In genomic region chr1:225654277-225654597, GRCh38 we compare ENCODE assay signal across 8 cellular contexts. TPM values are rescaled to one million over a fixed set of nuclear protein-coding genes. Genes with fewer than 3 reads are reported as not detected.
A peak's percentile ranks its signal among the peaks of the same experiment; 100 is the strongest.
DNase-seq lines count a peak whose midpoint lies in the region; ATAC-seq, FAIRE-seq and TF ChIP-seq lines count a peak whose summit lies in the region.

No MANE protein-coding gene starts in this region.

- CTCF ChIA-PET in HepG2 (lab: Yijun Ruan, JAX; ENCODE audit: low intra/inter-chr PET ratio, low total read pairs): no interaction called here

- FAIRE-seq in HepG2 (lab: Jason Lieb, UNC): no peak
- no peak for FAIRE-seq in GM12891 (lab: Jason Lieb, UNC)

- H3K27ac ChIP-seq in HepG2 (ENCODE audit: extremely low read length, insufficient read depth, low read length) (no peak overlapping the region), tibial nerve (peak overlapping the region; percentile 94 to 98 (median 96))

- H3K9me3 ChIP-seq in adipocyte (ENCODE audit: control insufficient read depth, low read length) (no peaks in the 10 kb centered on the region), HepG2 (ENCODE audit: low read length) (no peaks in the 10 kb centered on the region), tibial nerve (no peaks in the 10 kb centered on the region)

- TF ChIP-seq CTCF in HepG2 (CRISPR knock-in tag; IDR thresholded peaks at IDR 0.05) (no peak), tibial nerve (IDR thresholded peaks at IDR 0.05) (no peak)

- H3K4me2 ChIP-seq in HepG2 (ENCODE audit: low read depth, low read length): peak overlapping the region; percentile 63

- no peak overlapping the region for H2AFZ ChIP-seq in HepG2 (ENCODE audit: low read length)

- TF ChIP-seq POLR2A in HepG2 (IDR thresholded peaks at IDR 0.05; ENCODE audit: insufficient read depth in 1 of 2, low read depth in 2 of 2, low read length in 2 of 2): no peak
- no peak for TF ChIP-seq POLR2A in tibial nerve (IDR thresholded peaks at IDR 0.05)
- no peak for TF ChIP-seq POLR2A in GM12891 (IDR thresholded peaks at IDR 0.05; ENCODE audit: low read depth, low read length)

- H3K36me3 ChIP-seq in adipocyte (ENCODE audit: control insufficient read depth, insufficient read depth, low read length, severe bottlenecking) (no peaks in the 10 kb centered on the region), HepG2 (replicated peaks in 1 of 2; ENCODE audit: control insufficient read depth in 1 of 2, insufficient read depth in 2 of 2, low read length in 2 of 2) (no peaks in the 10 kb centered on the region), tibial nerve (no peaks in the 10 kb centered on the region)

- BruUV-seq in HepG2 (replicated peaks; lab: Mats Ljungman, UMichigan): TSS peak; percentile 88

- H3K9me3 Mint-ChIP-seq in activated T-cell treated with anti-CD3 and anti-CD28 coated beads, Interleukin-2, amount 50 U/mL, for 72 hours: no peaks in the 10 kb centered on the region

- H4K20me1 ChIP-seq in HepG2 (ENCODE audit: insufficient read depth, low read length): no peaks in the 10 kb centered on the region

- peaks cover 15% of the 10 kb centered on the region for H3K4me1 Mint-ChIP-seq in activated T-cell treated with anti-CD3 and anti-CD28 coated beads, Interleukin-2, amount 50 U/mL, for 72 hours (ENCODE audit: low read depth)

- POLR2A ChIA-PET in HepG2 (lab: Yijun Ruan, JAX): interaction anchor here (1.2 to 1.7 kb wide), 3 partner anchors 17 to 115 kb away, joined by 3 to 9 read pairs (median 7); no protein-coding TSS in a partner anchor

- peaks cover 2 to 5% of the 10 kb centered on the region in 2 donors for H3K36me3 Mint-ChIP-seq in activated T-cell treated with anti-CD3 and anti-CD28 coated beads, Interleukin-2, amount 50 U/mL, for 72 hours (ENCODE audit: insufficient read depth in 2 of 2)

- DNase-seq in activated T-cell treated with anti-CD3 and anti-CD28 coated beads, Interleukin-2, amount 50 U/mL, for 72 hours: no peak
- DNase-seq in activated T-cell treated with anti-CD3 and anti-CD28 coated beads, Interleukin-2, amount 50 U/mL, for 1 hour: no peak
- DNase-seq in adipocyte (ENCODE audit: low read depth): no peak
- DNase-seq in HepG2 (ENCODE audit: low spot score): no peak
- no peak for DNase-seq in tibial nerve (ENCODE audit: low spot score in 2 of 2)
- DNase-seq in GM12891 (ENCODE audit: insufficient read length, low spot score): no peak
- DNase-seq in stimulated activated naive CD4-positive, alpha-beta T cell (lab: John Stamatoyannopoulos, UW): no peak
- no peak for DNase-seq in NCI-H524 (lab: John Stamatoyannopoulos, UW)

- no peaks in the 10 kb centered on the region for H3K27me3 ChIP-seq in adipocyte (replicated peaks; ENCODE audit: control insufficient read depth, insufficient read depth, low read length)
- no peaks in the 10 kb centered on the region; a peak in 1 of 5 replicates for H3K27me3 ChIP-seq in HepG2 (ENCODE audit: control insufficient read depth in 1 of 2, insufficient read depth in 2 of 2, low read length in 2 of 2)
- H3K27me3 ChIP-seq in tibial nerve: no peaks in the 10 kb centered on the region

- H3K4me3 ChIP-seq in adipocyte (ENCODE audit: low read length) (peak overlapping the region; percentile 90), HepG2 (replicated peaks in 1 of 3; ENCODE audit: insufficient read depth in 1 of 3, low read depth in 2 of 3, low read length in 3 of 3) (peak overlapping the region in 1 of 3 experiments; percentile 98; a peak in 2 of 6 replicates), tibial nerve (peak overlapping the region; percentile 71 to 94 (median 78))

- ATAC-seq in activated T-cell treated with anti-CD3 and anti-CD28 coated beads, Interleukin-2, amount 50 U/mL, for 72 hours (replicated peaks in 1 of 2): no peak
- no peak for ATAC-seq in HepG2

- H3K79me2 ChIP-seq in HepG2 (ENCODE audit: insufficient read depth, low read length): peaks cover 29% of the 10 kb centered on the region

- intact Hi-C loops in HepG2 (cut with micrococcal nuclease; ENCODE audit: unreplicated experiment): loop anchor here (5.0 kb wide), 2 partner anchors 38 to 102 kb away; no protein-coding TSS in a partner anchor

- H3K27ac Mint-ChIP-seq in activated T-cell treated with anti-CD3 and anti-CD28 coated beads, Interleukin-2, amount 50 U/mL, for 72 hours: no peak overlapping the region

- 95% methylated on average over 4 of the region's 4 CpGs for WGBS in HepG2 (ENCODE audit: low lambda C conversion rate)
- WGBS in tibial nerve, 2 donors: 52 to 59% methylated on average over 4 of the region's 4 CpGs

- peaks cover 45% of the 10 kb centered on the region for H3K4me1 ChIP-seq in adipocyte (ENCODE audit: control insufficient read depth, insufficient read depth, low read length)
- H3K4me1 ChIP-seq in HepG2 (ENCODE audit: insufficient read depth, low read length): peaks cover 45% of the 10 kb centered on the region
- H3K4me1 ChIP-seq in tibial nerve: peaks cover 0 to 47% (median 10%) of the 10 kb centered on the region in 4 donors

- in situ Hi-C loops in HepG2 (cut with HindIII; ENCODE audit: extremely low pct_ligation_motif_present, low pct_unique_long_range_greater_than_20kb): loop anchor here (5.0 kb wide), 1 partner anchor 113 kb away; no protein-coding TSS in a partner anchor

- peak overlapping the region; percentile 55 to 88 for H3K4me3 Mint-ChIP-seq in activated T-cell treated with anti-CD3 and anti-CD28 coated beads, Interleukin-2, amount 50 U/mL, for 72 hours

- no peak for TF ChIP-seq EP300 in HepG2 (IDR thresholded peaks at IDR 0.05; ENCODE audit: low read depth in 2 of 2, low read length in 2 of 2)
- TF ChIP-seq EP300 in HepG2 (CRISPR knock-in tag; IDR thresholded peaks at IDR 0.05; ENCODE audit: borderline replicate concordance): no peak
- TF ChIP-seq EP300 in tibial nerve (IDR thresholded peaks at IDR 0.05): no peak

- peaks cover 46% of the 10 kb centered on the region for H3K27me3 Mint-ChIP-seq in activated T-cell treated with anti-CD3 and anti-CD28 coated beads, Interleukin-2, amount 50 U/mL, for 72 hours (ENCODE audit: low read depth)

- peak overlapping the region; percentile 91 for H3K9ac ChIP-seq in adipocyte (ENCODE audit: low read length)
- no peak overlapping the region for H3K9ac ChIP-seq in HepG2 (ENCODE audit: insufficient read depth, low read depth, low read length)

- no peak for TF ChIP-seq RAD21 in HepG2 (CRISPR knock-in tag; IDR thresholded peaks at IDR 0.05)

TF ChIP-seq in HepG2, 621 proteins besides CTCF, POLR2A, EP300 and RAD21 (continues in another document):
- no peak for TF ChIP-seq SOX6 (IDR thresholded peaks at IDR 0.05)
- TF ChIP-seq SOX6 (CRISPR knock-in tag; IDR thresholded peaks at IDR 0.05): no peak
- no peak for TF ChIP-seq ZNF30 (CRISPR knock-in tag; IDR thresholded peaks at IDR 0.05)
- TF ChIP-seq TMF1 (CRISPR knock-in tag; IDR thresholded peaks at IDR 0.05; ENCODE audit: low read depth): no peak
- TF ChIP-seq FOXJ3 (CRISPR knock-in tag; IDR thresholded peaks at IDR 0.05; ENCODE audit: borderline replicate concordance): no peak
- no peak for TF ChIP-seq ZNF605 (CRISPR knock-in tag; IDR thresholded peaks at IDR 0.05)
- no peak for TF ChIP-seq EEA1 (CRISPR knock-in tag; IDR thresholded peaks at IDR 0.05; ENCODE audit: borderline replicate concordance)
- TF ChIP-seq NR2C2 (CRISPR knock-in tag; IDR thresholded peaks at IDR 0.05; ENCODE audit: borderline replicate concordance): no peak
- TF ChIP-seq POLR2AphosphoS5 (IDR thresholded peaks at IDR 0.05; ENCODE audit: low read depth, low read length): no peak
- no peak for TF ChIP-seq ZBTB7A (CRISPR knock-in tag; IDR thresholded peaks at IDR 0.05)

TF ChIP-seq in GM12891, 5 proteins besides CTCF, POLR2A, EP300 and RAD21:
- TF ChIP-seq POU2F2 (IDR thresholded peaks at IDR 0.05; ENCODE audit: low read depth, low read length) (no peak), PAX5 (IDR thresholded peaks at IDR 0.05; ENCODE audit: insufficient read depth, low read length, severe bottlenecking) (no peak), SPI1 (IDR thresholded peaks at IDR 0.05; ENCODE audit: low read depth, low read length) (no peak), POLR2AphosphoS5 (IDR thresholded peaks at IDR 0.05; ENCODE audit: low read depth, low read length) (no peak), TAF1 (IDR thresholded peaks at IDR 0.05; ENCODE audit: low read depth, low read length) (no peak)

RNA-seq across cellular contexts. Expression of gene ENAH, which starts 1.3 kb away (rescaled TPM):
- under 1 TPM; 0.12 to 0.43 TPM for total RNA-seq in activated T-cell treated with anti-CD3 and anti-CD28 coated beads, Interleukin-2, amount 50 U/mL, for 72 hours
- total RNA-seq in HepG2 (2016; rRNA removed; fragmentation: Illumina TruSeq; extraction: Trizol): 58.3 and 60.2 TPM in 2 replicates
- total RNA-seq in HepG2 (2016; cell fraction: cytosol; rRNA removed; fragmentation: Illumina TruSeq; extraction: Trizol; ENCODE audit: low read depth): 12.4 and 12.9 TPM in 2 replicates
- total RNA-seq in HepG2 (2016; cell fraction: insoluble cytoplasmic fraction; rRNA removed; fragmentation: Illumina TruSeq; extraction: Trizol): 52.4 and 56.6 TPM in 2 replicates
- total RNA-seq in HepG2 (2016; cell fraction: membrane; rRNA removed; fragmentation: Illumina TruSeq; extraction: Trizol): 39.4 and 43.3 TPM in 2 replicates
- 34.5 and 40.2 TPM in 2 replicates for total RNA-seq in HepG2 (2016; cell fraction: nucleus; rRNA removed; fragmentation: Illumina TruSeq; extraction: Trizol)
- polyA plus RNA-seq in HepG2 (2011; rRNA removed): 21.9 and 22.1 TPM in 2 replicates
- 8.7 and 16.5 TPM in 2 replicates for polyA plus RNA-seq in HepG2 (2011; cell fraction: cytosol; rRNA removed)
- 15.6 and 18.2 TPM in 2 replicates for polyA plus RNA-seq in HepG2 (2011; cell fraction: nucleus; rRNA removed)
- 33.3 and 35.6 TPM in 2 replicates for polyA plus RNA-seq in HepG2 (2012)
- 5.6 and 6.6 TPM in 2 replicates for polyA plus RNA-seq in HepG2 (2016; cell fraction: cytosol; fragmentation: Illumina TruSeq; extraction: Trizol; ENCODE audit: low read depth)
- 56.7 and 61.8 TPM in 2 replicates for polyA plus RNA-seq in HepG2 (2016; cell fraction: insoluble cytoplasmic fraction; fragmentation: Illumina TruSeq; extraction: Trizol; ENCODE audit: low read depth)
- polyA plus RNA-seq in HepG2 (2016; cell fraction: membrane; fragmentation: Illumina TruSeq; extraction: Trizol; ENCODE audit: low read depth): 22.3 and 23.2 TPM in 2 replicates
- polyA plus RNA-seq in HepG2 (2016; cell fraction: nucleus; fragmentation: Illumina TruSeq; extraction: Trizol; ENCODE audit: insufficient read depth, low read depth): 42.6 and 45.8 TPM in 2 replicates
- polyA minus RNA-seq in HepG2 (2011; rRNA and poly(A)+ RNA removed; ENCODE audit: low replicate concordance): 28.4 and 36.9 TPM in 2 replicates
- 31.7 and 36.5 TPM in 2 replicates for polyA minus RNA-seq in HepG2 (2011; cell fraction: cytosol; rRNA and poly(A)+ RNA removed)
- 39.4 and 49.1 TPM in 2 replicates for polyA minus RNA-seq in HepG2 (2011; cell fraction: nucleus; rRNA and poly(A)+ RNA removed)
- 10 to 100 TPM; 31.4 to 56.3 (median 45.3) TPM for total RNA-seq in tibial nerve
- not detected for polyA plus RNA-seq in GM12891 (2012; ENCODE audit: low read depth, missing spikeins)

Comparison
In these comparisons a context has a peak if more than half of its experiments do, and no peak if none do; other contexts are left out.
1. RNA of gene ENAH, which starts 1.3 kb away (total RNA-seq): 12.4 to 60.2 TPM in HepG2 and 31.4 to 56.3 TPM in tibial nerve; 0.12 to 0.43 TPM in activated T-cell treated with anti-CD3 and anti-CD28 coated beads, Interleukin-2, amount 50 U/mL, for 72 hours; every median in the first group is over 4 times any median in the second.